In genomic region chr17:42950044-42950783, GRCh38 we compare ENCODE assay signal across 38 cellular contexts. TPM values are rescaled to one million over a fixed set of nuclear protein-coding genes. Genes with fewer than 3 reads are reported as not detected.
"Had no signal": no experiment of that assay in that cellular context is flagged by ENCODE, and none has a peak within 500 bp of the region (broad histone marks: within the 10 kb centered on the region; RNA-seq: fewer than 3 reads in every experiment).

No MANE protein-coding gene starts in this region.

- H3K27me3 ChIP-seq: gastrocnemius medialis, hepatocyte, ovary, sigmoid colon, stomach, suprapubic skin, tibial artery had no signal

- H3K4me2 ChIP-seq: hepatocyte, smooth muscle cell had no signal

- H3K4me1 ChIP-seq: gastrocnemius medialis, left ventricle myocardium inferior had no signal

- H3K4me3 ChIP-seq: gastrocnemius medialis, hepatocyte, left ventricle myocardium inferior, lung, ovary, prostate gland, sigmoid colon, smooth muscle cell, stomach, suprapubic skin, tibial artery had no signal

- H2AFZ ChIP-seq: hepatocyte had no signal

- H3K4me1 Mint-ChIP-seq: activated B cell treated with CpG ODN at 0.5 μM for 24 hours; activated T-helper 17 cell treated with anti-CD3 and anti-CD28 coated beads, Interleukin-2, amount 50 U/mL, for 72 hours; naive B cell; T-cell had no signal

- H3K9me3 Mint-ChIP-seq: activated B cell treated with CpG ODN at 0.5 μM for 24 hours; activated T-helper 17 cell treated with anti-CD3 and anti-CD28 coated beads, Interleukin-2, amount 50 U/mL, for 72 hours; effector memory CD8-positive, alpha-beta T cell; naive B cell; stimulated activated naive B cell treated with anti-CD40 and anti-IgM and Interleukin-4, amounts not matched to agents 10 μg/mL and 1 μg/mL and 100 μg/mL, for 72 hours; T-cell; T-helper 2 cell treated with Interferon-gamma antibody and Interleukin-4, amounts not matched to agents 5 μg/mL and 100 μg/mL, for 36 hours had no signal

- H3K79me2 ChIP-seq: hepatocyte had no signal

- H3K9me3 ChIP-seq: gastrocnemius medialis, left ventricle myocardium inferior, ovary, prostate gland, sigmoid colon, stomach, suprapubic skin, tibial artery had no signal

- H3K36me3 ChIP-seq: ovary had no signal

- DNase-seq: activated B cell treated with CpG ODN at 0.5 μM for 24 hours; activated CD4-positive, alpha-beta T cell treated with anti-CD3 and anti-CD28 coated beads, Interleukin-2, amount 50 U/mL, for 4 hours; activated CD8-positive, alpha-beta memory T cell treated with anti-CD3 and anti-CD28 coated beads, Interleukin-2, amount 50 U/mL, for 4 hours; activated gamma-delta T cell treated with Interleukin-2 at 50 U/mL for 16 hours; activated naive CD4-positive, alpha-beta T cell treated with anti-CD3 and anti-CD28 coated beads, Interleukin-2, amount 50 U/mL, for 16 hours; activated T-cell treated with anti-CD3 and anti-CD28 coated beads, Interleukin-2, amount 50 U/mL, for 1 hour; amniotic stem cell; caudate nucleus; cortex of kidney; effector memory CD8-positive, alpha-beta T cell; erythroblast; gastrocnemius medialis; glutamatergic neuron; islet precursor cell; left ventricle myocardium inferior; naive B cell; ovary; retina; sigmoid colon; stimulated activated CD4-positive, alpha-beta T cell treated with anti-CD3 and anti-CD28 coated beads, Interleukin-1b, Interleukin-23, amount 100 ng/mL, for 48 hours; stimulated activated CD4-positive, alpha-beta T cell treated with anti-CD3 and anti-CD28 coated beads, Interleukin-4, amount 100 ng/mL, for 4 hours; stimulated activated CD8-positive, alpha-beta memory T cell treated with anti-CD3 and anti-CD28 coated beads, Interleukin-4, amount 100 ng/mL, for 48 hours; stimulated activated naive B cell treated with anti-CD40 and anti-IgM and Interleukin-4, amounts not matched to agents 10 μg/mL and 1 μg/mL and 100 μg/mL, for 72 hours; stomach; T-cell; tibial artery had no signal

- ATAC-seq: activated T-helper 17 cell treated with anti-CD3 and anti-CD28 coated beads, Interleukin-2, amount 50 U/mL, for 72 hours; effector memory CD8-positive, alpha-beta T cell; gastrocnemius medialis; stimulated activated naive B cell treated with anti-CD40 and anti-IgM and Interleukin-4, amounts not matched to agents 10 μg/mL and 1 μg/mL and 100 μg/mL, for 72 hours; T-cell had no signal

- H3K27ac ChIP-seq: gastrocnemius medialis, hepatocyte, left ventricle myocardium inferior, ovary, prostate gland, sigmoid colon, stomach, suprapubic skin, tibial artery had no signal

- H3K4me3 Mint-ChIP-seq: activated B cell treated with CpG ODN at 0.5 μM for 24 hours; activated T-helper 17 cell treated with anti-CD3 and anti-CD28 coated beads, Interleukin-2, amount 50 U/mL, for 72 hours; effector memory CD8-positive, alpha-beta T cell; naive B cell; stimulated activated naive B cell treated with anti-CD40 and anti-IgM and Interleukin-4, amounts not matched to agents 10 μg/mL and 1 μg/mL and 100 μg/mL, for 72 hours; T-cell; T-helper 2 cell treated with Interferon-gamma antibody and Interleukin-4, amounts not matched to agents 5 μg/mL and 100 μg/mL, for 36 hours had no signal

- H3K27me3 Mint-ChIP-seq: activated B cell treated with CpG ODN at 0.5 μM for 24 hours; activated T-helper 17 cell treated with anti-CD3 and anti-CD28 coated beads, Interleukin-2, amount 50 U/mL, for 72 hours; effector memory CD8-positive, alpha-beta T cell; naive B cell; stimulated activated naive B cell treated with anti-CD40 and anti-IgM and Interleukin-4, amounts not matched to agents 10 μg/mL and 1 μg/mL and 100 μg/mL, for 72 hours; T-cell had no signal

- H3K27ac Mint-ChIP-seq: activated B cell treated with CpG ODN at 0.5 μM for 24 hours; activated T-helper 17 cell treated with anti-CD3 and anti-CD28 coated beads, Interleukin-2, amount 50 U/mL, for 72 hours; stimulated activated naive B cell treated with anti-CD40 and anti-IgM and Interleukin-4, amounts not matched to agents 10 μg/mL and 1 μg/mL and 100 μg/mL, for 72 hours; T-cell; T-helper 2 cell treated with Interferon-gamma antibody and Interleukin-4, amounts not matched to agents 5 μg/mL and 100 μg/mL, for 36 hours had no signal

RNA-seq across cellular contexts. Expression of gene PTGES3L, which starts 29.7 kb away (rescaled TPM):
- total RNA-seq: mesenteric fat pad had no signal

RNA-seq across cellular contexts. Expression of gene G6PC1, which starts 49.6 kb away (rescaled TPM):
- total RNA-seq: activated B cell treated with CpG ODN at 0.5 μM for 24 hours; activated CD8-positive, alpha-beta memory T cell treated with anti-CD3 and anti-CD28 coated beads for 36 hours; activated T-helper 17 cell treated with anti-CD3 and anti-CD28 coated beads, Interleukin-2, amount 50 U/mL, for 72 hours; chondrocyte; left ventricle myocardium inferior; mesenteric fat pad; prostate gland; sigmoid colon; smooth muscle cell; suprapubic skin; ureter had no signal
- polyA plus RNA-seq: lung, neural cell, ovary, smooth muscle cell, stomach had no signal
